Comparison of ENCODE assay signal across 8 cellular contexts in genomic region chr2:96537734-96538486, GRCh38. TPM values are rescaled to one million over a fixed set of nuclear protein-coding genes. Genes with fewer than 3 reads are reported as not detected.
DNase-seq lines count a peak whose midpoint lies in the region; ATAC-seq, FAIRE-seq and TF ChIP-seq lines count a peak whose summit lies in the region.

No MANE protein-coding gene starts in this region.

- TF ChIP-seq EP300 in HepG2 (IDR thresholded peaks at IDR 0.05; ENCODE audit: low read depth in 2 of 2, low read length in 2 of 2): no peak
- TF ChIP-seq EP300 in HepG2 (CRISPR knock-in tag; IDR thresholded peaks at IDR 0.05; ENCODE audit: borderline replicate concordance): no peak
- no peak for TF ChIP-seq EP300 in stomach (IDR thresholded peaks at IDR 0.05)

- ATAC-seq in CD4-positive, CD25-positive, alpha-beta regulatory T cell (ENCODE audit: low read depth in 2 of 2): peak; percentile 17 to 24
- ATAC-seq in HepG2 (peak; percentile 14), GM18873 (IDR thresholded peaks at IDR 0.05; ENCODE audit: low FRiP score, unreplicated experiment) (no peak), GM21619 (IDR thresholded peaks at IDR 0.05; ENCODE audit: unreplicated experiment) (no peak), GM19023 (IDR thresholded peaks at IDR 0.05; ENCODE audit: unreplicated experiment) (no peak)

- H3K4me2 ChIP-seq in OCI-LY7 (ENCODE audit: low read length) (peak overlapping the region; percentile 76), astrocyte (ENCODE audit: low read length) (peak overlapping the region; percentile 97), HepG2 (ENCODE audit: low read depth, low read length) (peak overlapping the region; percentile 96)

- in situ Hi-C loops in HepG2 (cut with HindIII; ENCODE audit: extremely low pct_ligation_motif_present, low pct_unique_long_range_greater_than_20kb): no loop called here

- TF ChIP-seq POLR2A in HepG2 (IDR thresholded peaks at IDR 0.05; ENCODE audit: insufficient read depth in 1 of 2, low read depth in 2 of 2, low read length in 2 of 2) (no peak), stomach (IDR thresholded peaks at IDR 0.05) (no peak)

- FAIRE-seq in astrocyte (lab: Jason Lieb, UNC): no peak
- no peak for FAIRE-seq in HepG2 (lab: Jason Lieb, UNC)

- H3K9ac ChIP-seq in astrocyte (ENCODE audit: low read length) (peak overlapping the region; percentile 85), HepG2 (ENCODE audit: insufficient read depth, low read depth, low read length) (peak overlapping the region; percentile 45; the same call in 1 of the 2 replicates)

- H3K9me3 Mint-ChIP-seq in CD4-positive, CD25-positive, alpha-beta regulatory T cell: no peaks in the 10 kb centered on the region
- no peaks in the 10 kb centered on the region for H3K9me3 Mint-ChIP-seq in astrocyte (ENCODE audit: unreplicated experiment)

- H3K9me2 ChIP-seq in OCI-LY7 (ENCODE audit: insufficient read depth, low read length): no peaks in the 10 kb centered on the region

- peak overlapping the region; percentile 90 to 98 (median 96) for H3K4me3 Mint-ChIP-seq in CD4-positive, CD25-positive, alpha-beta regulatory T cell
- peak overlapping the region; percentile 88 for H3K4me3 Mint-ChIP-seq in astrocyte (ENCODE audit: unreplicated experiment)

- H3K4me1 ChIP-seq in CD4-positive, CD25-positive, alpha-beta regulatory T cell (ENCODE audit: control insufficient read depth, insufficient read depth, low read length, poor library complexity, severe bottlenecking): peaks cover 52% of the 10 kb centered on the region
- H3K4me1 ChIP-seq in OCI-LY7 (ENCODE audit: insufficient read depth, low read length, poor library complexity, severe bottlenecking) (peaks cover 13% of the 10 kb centered on the region), astrocyte (ENCODE audit: insufficient read depth, low read length) (peaks cover 34% of the 10 kb centered on the region), HepG2 (ENCODE audit: insufficient read depth, low read length) (peaks cover 39% of the 10 kb centered on the region), stomach (peaks cover 52 to 92% (median 74%) of the 10 kb centered on the region in 4 donors)

- H3K27ac ChIP-seq in CD4-positive, CD25-positive, alpha-beta regulatory T cell (ENCODE audit: insufficient read depth, low read length, poor library complexity, severe bottlenecking): peak overlapping the region; percentile 98
- no peak overlapping the region for H3K27ac ChIP-seq in OCI-LY7 (ENCODE audit: low read depth, low read length, poor library complexity, severe bottlenecking)
- H3K27ac ChIP-seq in astrocyte (ENCODE audit: low read depth, low read length): no peak overlapping the region
- H3K27ac ChIP-seq in HepG2 (ENCODE audit: extremely low read length, insufficient read depth, low read length): no peak overlapping the region
- H3K27ac ChIP-seq in stomach: peak overlapping the region; percentile 89 to 99 (median 98)

- intact Hi-C loops in OCI-LY7 (cut with micrococcal nuclease; ENCODE audit: unreplicated experiment) (loop anchor here (2.0 kb wide), 1 partner anchor 203 kb away; the partner anchor contains the start of gene LMAN2L), HepG2 (cut with micrococcal nuclease; ENCODE audit: unreplicated experiment) (loop anchor here (5.0 kb wide), 1 partner anchor 224 kb away; the partner anchor contains the start of gene CNNM4), stomach (cut with DNase I; ENCODE audit: low total_unique reads) (no loop called here)

- BruUV-seq in OCI-LY7 (replicated peaks; lab: Mats Ljungman, UMichigan) (no TSS peak), HepG2 (replicated peaks; lab: Mats Ljungman, UMichigan) (no TSS peak)

- H3K4me1 Mint-ChIP-seq in CD4-positive, CD25-positive, alpha-beta regulatory T cell: peaks cover 0 to 64% (median 42%) of the 10 kb centered on the region in 4 donors
- H3K4me1 Mint-ChIP-seq in astrocyte (ENCODE audit: low read depth, unreplicated experiment): peaks cover 20% of the 10 kb centered on the region

- H3K27me3 Mint-ChIP-seq in CD4-positive, CD25-positive, alpha-beta regulatory T cell: peaks cover 4% of the 10 kb centered on the region
- H3K27me3 Mint-ChIP-seq in astrocyte (ENCODE audit: low read depth, unreplicated experiment): peaks cover 2% of the 10 kb centered on the region

- POLR2A ChIA-PET in OCI-LY7 (lab: Charles Lee): no interaction called here
- POLR2A ChIA-PET in HepG2 (lab: Yijun Ruan, JAX): interaction anchor here (0.8 to 1.6 kb wide), 3 partner anchors 10 to 19 kb away, joined by 3 to 18 read pairs (median 5); no protein-coding TSS in a partner anchor

- TF ChIP-seq CTCF in OCI-LY7 (conservative IDR thresholded peaks at IDR 0.05; ENCODE audit: low read length): no peak
- TF ChIP-seq CTCF in astrocyte (IDR thresholded peaks at IDR 0.05; ENCODE audit: insufficient read depth, low read depth, low read length): no peak
- no peak for TF ChIP-seq CTCF in HepG2 (CRISPR knock-in tag; IDR thresholded peaks at IDR 0.05)
- TF ChIP-seq CTCF in stomach (IDR thresholded peaks at IDR 0.05): no peak

- peaks cover 21% of the 10 kb centered on the region for H3K36me3 ChIP-seq in CD4-positive, CD25-positive, alpha-beta regulatory T cell (ENCODE audit: control insufficient read depth, insufficient read depth, low read length)
- H3K36me3 ChIP-seq in OCI-LY7 (ENCODE audit: insufficient read depth, low read length) (no peaks in the 10 kb centered on the region), astrocyte (ENCODE audit: insufficient read depth, low read length) (peaks cover 4% of the 10 kb centered on the region), HepG2 (replicated peaks in 1 of 2; ENCODE audit: control insufficient read depth in 1 of 2, insufficient read depth in 2 of 2, low read length in 2 of 2) (no peaks in the 10 kb centered on the region), stomach (peaks cover 0 to 14% (median 7%) of the 10 kb centered on the region in 4 donors)

- H3K79me2 ChIP-seq in OCI-LY7 (ENCODE audit: insufficient read depth, low read depth, low read length): no peaks in the 10 kb centered on the region
- H3K79me2 ChIP-seq in astrocyte (ENCODE audit: insufficient read depth, low read length): peaks cover 53% of the 10 kb centered on the region
- H3K79me2 ChIP-seq in HepG2 (ENCODE audit: insufficient read depth, low read length): no peaks in the 10 kb centered on the region

- peaks cover 8% of the 10 kb centered on the region for H3K36me3 Mint-ChIP-seq in CD4-positive, CD25-positive, alpha-beta regulatory T cell
- peaks cover 8% of the 10 kb centered on the region for H3K36me3 Mint-ChIP-seq in astrocyte (ENCODE audit: low read depth, unreplicated experiment)

- WGBS in HepG2 (ENCODE audit: low lambda C conversion rate): 19% methylated on average over 26 of the region's 36 CpGs
- 18 to 40% (median 25%) methylated on average over 21 to 36 of the region's 36 CpGs for WGBS in stomach, 5 donors

- peak; percentile 56 to 78 (median 67) for DNase-seq in CD4-positive, CD25-positive, alpha-beta regulatory T cell
- no peak for DNase-seq in OCI-LY7 (ENCODE audit: low spot score)
- no peak for DNase-seq in astrocyte (ENCODE audit: low read depth)
- DNase-seq in HepG2 (ENCODE audit: low spot score): no peak
- no peak for DNase-seq in stomach

- CTCF ChIA-PET in OCI-LY7 (lab: Charles Lee; ENCODE audit: unreplicated experiment) (interaction anchor here (0.6 kb wide), 1 partner anchor 202 kb away, joined by 7 read pairs; the partner anchor contains the start of gene NCAPH), HepG2 (lab: Yijun Ruan, JAX; ENCODE audit: low intra/inter-chr PET ratio, low total read pairs) (interaction anchor here (1.1 kb wide), 1 partner anchor 12 kb away, joined by 3 read pairs; no protein-coding TSS in a partner anchor)

- TF ChIP-seq RAD21 in HepG2 (CRISPR knock-in tag; IDR thresholded peaks at IDR 0.05): no peak

- H3K27me3 ChIP-seq in CD4-positive, CD25-positive, alpha-beta regulatory T cell (ENCODE audit: control insufficient read depth, insufficient read depth, low read length): no peaks in the 10 kb centered on the region
- H3K27me3 ChIP-seq in astrocyte (ENCODE audit: insufficient read depth, low read length): no peaks in the 10 kb centered on the region
- peaks cover 1 to 24% of the 10 kb centered on the region in 2 experiments; a peak in 4 of 5 replicates for H3K27me3 ChIP-seq in HepG2 (ENCODE audit: control insufficient read depth in 1 of 2, insufficient read depth in 2 of 2, low read length in 2 of 2)
- H3K27me3 ChIP-seq in stomach: no peaks in the 10 kb centered on the region

- H4K20me1 ChIP-seq in OCI-LY7 (ENCODE audit: insufficient read depth, low read length) (peaks cover 6% of the 10 kb centered on the region; the same call in 1 of the 2 replicates), astrocyte (ENCODE audit: insufficient read depth, low read length) (peaks cover 56% of the 10 kb centered on the region), HepG2 (ENCODE audit: insufficient read depth, low read length) (no peaks in the 10 kb centered on the region; the same call in 1 of the 2 replicates)

- peak overlapping the region; percentile 90 for H3K4me3 ChIP-seq in CD4-positive, CD25-positive, alpha-beta regulatory T cell (ENCODE audit: low read depth, low read length)
- H3K4me3 ChIP-seq in OCI-LY7 (ENCODE audit: low read depth, low read length, poor library complexity, severe bottlenecking): peak overlapping the region; percentile 76
- peak overlapping the region; percentile 66 for H3K4me3 ChIP-seq in astrocyte (ENCODE audit: insufficient read depth, low read depth, low read length)
- peak overlapping the region; percentile 70 to 79 (median 74) for H3K4me3 ChIP-seq in HepG2 (replicated peaks in 1 of 3; ENCODE audit: insufficient read depth in 1 of 3, low read depth in 2 of 3, low read length in 3 of 3)
- peak overlapping the region; percentile 84 to 97 (median 90) for H3K4me3 ChIP-seq in stomach

- no peaks in the 10 kb centered on the region for H3K9me3 ChIP-seq in CD4-positive, CD25-positive, alpha-beta regulatory T cell (ENCODE audit: control insufficient read depth in 2 of 2, low read length in 2 of 2)
- H3K9me3 ChIP-seq in OCI-LY7 (ENCODE audit: low read length) (no peaks in the 10 kb centered on the region), astrocyte (ENCODE audit: insufficient read depth, low read depth, low read length) (no peaks in the 10 kb centered on the region), HepG2 (ENCODE audit: low read length) (no peaks in the 10 kb centered on the region), stomach (no peaks in the 10 kb centered on the region)

- H2AFZ ChIP-seq in OCI-LY7 (ENCODE audit: low read length) (no peak overlapping the region), astrocyte (ENCODE audit: low read depth, low read length) (no peak overlapping the region), HepG2 (ENCODE audit: low read length) (no peak overlapping the region)

- peak overlapping the region; percentile 98 to 100 (median 99) for H3K27ac Mint-ChIP-seq in CD4-positive, CD25-positive, alpha-beta regulatory T cell
- no peak overlapping the region for H3K27ac Mint-ChIP-seq in astrocyte (ENCODE audit: unreplicated experiment)

RNA-seq across cellular contexts. Expression of gene ARID5A, which starts 1.4 kb away (rescaled TPM):
- total RNA-seq in CD4-positive, CD25-positive, alpha-beta regulatory T cell: 180 TPM
- 10 to 100 TPM; 63.5 to 85.6 (median 73.6) TPM for polyA plus RNA-seq in CD4-positive, CD25-positive, alpha-beta regulatory T cell
- 4.4 and 6.0 TPM in 2 replicates for total RNA-seq in OCI-LY7 (2014; rRNA removed; shearing (Covaris generic))
- total RNA-seq in OCI-LY7 (2022) (5.7 and 6.0 TPM in 2 replicates), astrocyte (11.3 and 11.8 TPM in 2 replicates), HepG2 (2016; rRNA removed; fragmentation: Illumina TruSeq; extraction: Trizol) (8.0 and 9.5 TPM in 2 replicates), stomach (10 to 100 TPM in 3 of 5 donors, 1 to 10 TPM in 2; 1.2 to 26.8 (median 13.6) TPM)
- total RNA-seq in HepG2 (2016; cell fraction: cytosol; rRNA removed; fragmentation: Illumina TruSeq; extraction: Trizol; ENCODE audit: low read depth): 2.9 and 3.5 TPM in 2 replicates
- total RNA-seq in HepG2 (2016; cell fraction: insoluble cytoplasmic fraction; rRNA removed; fragmentation: Illumina TruSeq; extraction: Trizol): 8.1 and 9.8 TPM in 2 replicates
- 6.9 and 8.7 TPM in 2 replicates for total RNA-seq in HepG2 (2016; cell fraction: membrane; rRNA removed; fragmentation: Illumina TruSeq; extraction: Trizol)
- total RNA-seq in HepG2 (2016; cell fraction: nucleus; rRNA removed; fragmentation: Illumina TruSeq; extraction: Trizol): 7.0 and 7.5 TPM in 2 replicates
- polyA plus RNA-seq in HepG2 (2011; rRNA removed) (6.0 and 7.4 TPM in 2 replicates), stomach (10 to 100 TPM; 12.2 to 17.3 (median 15.7) TPM)
- 3.4 and 7.0 TPM in 2 replicates for polyA plus RNA-seq in HepG2 (2011; cell fraction: cytosol; rRNA removed)
- 11.9 and 13.3 TPM in 2 replicates for polyA plus RNA-seq in HepG2 (2011; cell fraction: nucleus; rRNA removed)
- polyA plus RNA-seq in HepG2 (2012): 4.7 and 5.3 TPM in 2 replicates
- polyA plus RNA-seq in HepG2 (2016; cell fraction: cytosol; fragmentation: Illumina TruSeq; extraction: Trizol; ENCODE audit: low read depth): 3.1 and 4.1 TPM in 2 replicates
- polyA plus RNA-seq in HepG2 (2016; cell fraction: insoluble cytoplasmic fraction; fragmentation: Illumina TruSeq; extraction: Trizol; ENCODE audit: low read depth): 9.9 and 12.2 TPM in 2 replicates
- polyA plus RNA-seq in HepG2 (2016; cell fraction: membrane; fragmentation: Illumina TruSeq; extraction: Trizol; ENCODE audit: low read depth): 6.1 and 8.5 TPM in 2 replicates
- polyA plus RNA-seq in HepG2 (2016; cell fraction: nucleus; fragmentation: Illumina TruSeq; extraction: Trizol; ENCODE audit: insufficient read depth, low read depth): 12.7 and 13.7 TPM in 2 replicates
- polyA minus RNA-seq in HepG2 (2011; rRNA and poly(A)+ RNA removed; ENCODE audit: low replicate concordance): 1.4 and 6.4 TPM in 2 replicates
- polyA minus RNA-seq in HepG2 (2011; cell fraction: cytosol; rRNA and poly(A)+ RNA removed): 3.0 and 4.0 TPM in 2 replicates
- 3.2 and 4.2 TPM in 2 replicates for polyA minus RNA-seq in HepG2 (2011; cell fraction: nucleus; rRNA and poly(A)+ RNA removed)

RNA-seq across cellular contexts. Expression of gene NEURL3, which starts 32.8 kb away (rescaled TPM):
- total RNA-seq in CD4-positive, CD25-positive, alpha-beta regulatory T cell: not detected
- under 1 TPM in 1 of 4 donors, not detected in 3; 0.18 TPM for polyA plus RNA-seq in CD4-positive, CD25-positive, alpha-beta regulatory T cell
- not detected in 2 replicates for total RNA-seq in OCI-LY7 (2014; rRNA removed; shearing (Covaris generic))
- total RNA-seq in OCI-LY7 (2022) (not detected in 2 replicates), astrocyte (0.34 and 0.38 TPM in 2 replicates), HepG2 (2016; rRNA removed; fragmentation: Illumina TruSeq; extraction: Trizol) (0.74 and 1.2 TPM in 2 replicates), stomach (10 to 100 TPM in 1 of 5 donors, not detected in 4; 12.7 TPM)
- 0.20 and 0.53 TPM in 2 replicates for total RNA-seq in HepG2 (2016; cell fraction: cytosol; rRNA removed; fragmentation: Illumina TruSeq; extraction: Trizol; ENCODE audit: low read depth)
- 0.73 and 1.4 TPM in 2 replicates for total RNA-seq in HepG2 (2016; cell fraction: insoluble cytoplasmic fraction; rRNA removed; fragmentation: Illumina TruSeq; extraction: Trizol)
- total RNA-seq in HepG2 (2016; cell fraction: membrane; rRNA removed; fragmentation: Illumina TruSeq; extraction: Trizol): 0.34 and 0.48 TPM in 2 replicates
- total RNA-seq in HepG2 (2016; cell fraction: nucleus; rRNA removed; fragmentation: Illumina TruSeq; extraction: Trizol): 0.62 and 0.63 TPM in 2 replicates
- polyA plus RNA-seq in HepG2 (2011; rRNA removed) (0.16 and 0.48 TPM in 2 replicates), stomach (1 to 10 TPM in 2 of 3 donors, under 1 TPM in 1; 0.50 to 1.9 (median 1.4) TPM)
- polyA plus RNA-seq in HepG2 (2011; cell fraction: cytosol; rRNA removed): 0.41 and 0.48 TPM in 2 replicates
- polyA plus RNA-seq in HepG2 (2011; cell fraction: nucleus; rRNA removed): 0.37 and 0.74 TPM in 2 replicates
- polyA plus RNA-seq in HepG2 (2012): 0.28 TPM in 1 of 2 replicates, not detected in the other
- 0.16 and 0.27 TPM in 2 replicates for polyA plus RNA-seq in HepG2 (2016; cell fraction: cytosol; fragmentation: Illumina TruSeq; extraction: Trizol; ENCODE audit: low read depth)
- 0.81 and 0.88 TPM in 2 replicates for polyA plus RNA-seq in HepG2 (2016; cell fraction: insoluble cytoplasmic fraction; fragmentation: Illumina TruSeq; extraction: Trizol; ENCODE audit: low read depth)
- polyA plus RNA-seq in HepG2 (2016; cell fraction: membrane; fragmentation: Illumina TruSeq; extraction: Trizol; ENCODE audit: low read depth): 0.49 and 0.50 TPM in 2 replicates
- polyA plus RNA-seq in HepG2 (2016; cell fraction: nucleus; fragmentation: Illumina TruSeq; extraction: Trizol; ENCODE audit: insufficient read depth, low read depth): 1.3 and 1.5 TPM in 2 replicates
- polyA minus RNA-seq in HepG2 (2011; rRNA and poly(A)+ RNA removed; ENCODE audit: low replicate concordance): not detected in 2 replicates
- polyA minus RNA-seq in HepG2 (2011; cell fraction: cytosol; rRNA and poly(A)+ RNA removed): not detected in 2 replicates
- not detected in 2 replicates for polyA minus RNA-seq in HepG2 (2011; cell fraction: nucleus; rRNA and poly(A)+ RNA removed)

Comparison
In these comparisons a context has a peak if more than half of its experiments do, and no peak if none do; other contexts are left out.
1. ATAC-seq: peak in CD4-positive, CD25-positive, alpha-beta regulatory T cell (2 of 2) and HepG2 (single experiment); none in GM18873 (single experiment), GM21619 (single experiment) and GM19023 (single experiment).
2. DNase-seq: peak in CD4-positive, CD25-positive, alpha-beta regulatory T cell (3 of 3); none in OCI-LY7 (single experiment), astrocyte (single experiment), HepG2 (single experiment) and stomach (single experiment).
3. H3K27ac ChIP-seq: peak in CD4-positive, CD25-positive, alpha-beta regulatory T cell (single experiment) and stomach (5 of 5); none in OCI-LY7 (single experiment), astrocyte (single experiment) and HepG2 (single experiment).
4. Peak in every context shown above with its lines, with median percentiles within 50 percentile points of each other: H3K4me3 ChIP-seq and H3K4me2 ChIP-seq.